8 cellular contexts compared by ENCODE assay signal in genomic region chr17:68035131-68035522, GRCh38. TPM values are rescaled to one million over a fixed set of nuclear protein-coding genes. Genes with fewer than 3 reads are reported as not detected.
DNase-seq lines count a peak whose midpoint lies in the region; ATAC-seq and TF ChIP-seq lines count a peak whose summit lies in the region.

No MANE protein-coding gene starts in this region.

- H3K4me3 Mint-ChIP-seq in osteocyte (ENCODE audit: unreplicated experiment) (peak overlapping the region; percentile 96), type B pancreatic cell (peak overlapping the region; percentile 94)

- no peak for TF ChIP-seq CTCF in epithelial cell of esophagus (IDR thresholded peaks at IDR 0.05; ENCODE audit: insufficient read depth, low read depth, low read length, missing control alignments)
- TF ChIP-seq CTCF in osteocyte (IDR thresholded peaks at IDR 0.05), result no peak
- TF ChIP-seq CTCF in type B pancreatic cell (conservative IDR thresholded peaks at IDR 0.05), result peak; percentile 7

- peaks cover 33% of the 10 kb centered on the region for H3K4me1 Mint-ChIP-seq in osteocyte (ENCODE audit: unreplicated experiment)
- H3K4me1 Mint-ChIP-seq in type B pancreatic cell (ENCODE audit: unreplicated experiment), result peaks cover 8% of the 10 kb centered on the region

- peak overlapping the region; percentile 34 for H3K4me3 ChIP-seq in epithelial cell of esophagus (ENCODE audit: low read length)

- H3K27me3 Mint-ChIP-seq in osteocyte (ENCODE audit: unreplicated experiment) (no peaks in the 10 kb centered on the region), type B pancreatic cell (no peaks in the 10 kb centered on the region)

- H3K36me3 Mint-ChIP-seq in osteocyte (ENCODE audit: unreplicated experiment), result peaks cover 16% of the 10 kb centered on the region
- peaks cover 15% of the 10 kb centered on the region for H3K36me3 Mint-ChIP-seq in type B pancreatic cell

- H3K9me3 Mint-ChIP-seq in osteocyte (ENCODE audit: unreplicated experiment), result no peaks in the 10 kb centered on the region
- no peaks in the 10 kb centered on the region for H3K9me3 Mint-ChIP-seq in type B pancreatic cell

- ATAC-seq in HG03280 (IDR thresholded peaks at IDR 0.05; ENCODE audit: unreplicated experiment), result peak; percentile 90

- H3K27ac Mint-ChIP-seq in osteocyte (ENCODE audit: unreplicated experiment), result peak overlapping the region; percentile 95
- peak overlapping the region; percentile 91 for H3K27ac Mint-ChIP-seq in type B pancreatic cell

- DNase-seq in NCI-H2107 treated with DMSO at 0.1 percent for 48 hours (lab: John Stamatoyannopoulos, UW; ENCODE audit: unreplicated experiment) (peak; percentile 96), NCI-H2107 (lab: John Stamatoyannopoulos, UW) (no peak), NCI-H82 (lab: John Stamatoyannopoulos, UW) (peak; percentile 100), epithelial cell of esophagus (ENCODE audit: low read depth) (no peak), osteocyte (ENCODE audit: extremely low spot score, unreplicated experiment) (peak; percentile 97), type B pancreatic cell (ENCODE audit: extremely low spot score, unreplicated experiment) (peak; percentile 92)
- peak; percentile 65 to 80 for DNase-seq in activated CD8-positive, alpha-beta memory T cell treated with anti-CD3 and anti-CD28 coated beads for 4 hours (ENCODE audit: low read depth in 2 of 2)

RNA-seq across cellular contexts. Expression of gene KPNA2, which starts 0.4 kb away (rescaled TPM):
- total RNA-seq in osteocyte, result 95.0 and 102 TPM in 2 replicates
- 99.6 and 211 TPM in 2 replicates for total RNA-seq in type B pancreatic cell (ENCODE audit: low replicate concordance)

RNA-seq across cellular contexts. Expression of gene C17orf58, which starts 38.9 kb away (rescaled TPM):
- total RNA-seq in osteocyte, result 12.2 TPM in 2 replicates
- 8.1 and 8.8 TPM in 2 replicates for total RNA-seq in type B pancreatic cell (ENCODE audit: low replicate concordance)

Comparison
In these comparisons a context has a peak if more than half of its experiments do, and no peak if none do; other contexts are left out.
1. DNase-seq: peak in NCI-H2107 treated with DMSO at 0.1 percent for 48 hours (single experiment), NCI-H82 (single experiment), activated CD8-positive, alpha-beta memory T cell treated with anti-CD3 and anti-CD28 coated beads for 4 hours (2 of 2), osteocyte (single experiment) and type B pancreatic cell (single experiment); none in NCI-H2107 (single experiment) and epithelial cell of esophagus (single experiment).